In the genomic region with DNA sequence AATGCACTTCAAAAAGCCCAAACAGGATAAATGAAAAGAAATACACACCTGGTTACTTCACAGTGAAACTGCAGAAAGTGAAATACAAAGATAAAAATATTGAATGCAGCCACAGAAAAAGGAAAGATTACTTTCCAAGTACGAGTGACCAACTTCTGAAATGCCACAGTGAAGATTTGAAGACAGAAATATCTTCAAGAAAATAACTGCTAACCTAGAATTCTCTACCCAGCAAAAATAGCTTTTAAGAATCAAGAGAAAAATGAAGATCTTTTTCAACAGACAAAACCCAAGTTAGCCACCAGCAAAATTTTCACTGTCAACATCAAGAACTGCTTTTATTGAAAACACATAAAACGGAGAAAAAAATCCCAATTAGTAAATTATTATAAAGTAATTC, we compare ENCODE assay signal across 19 cellular contexts.
"Had no signal": no experiment of that assay in that cellular context is flagged by ENCODE, and none has a peak within 500 bp of the region (broad histone marks: within the 10 kb centered on the region; RNA-seq: fewer than 3 reads in every experiment).

No MANE protein-coding gene starts in this region.

- H3K27ac Mint-ChIP-seq: activated naive CD4-positive, alpha-beta T cell treated with anti-CD3 and anti-CD28 coated beads for 36 hours; naive thymus-derived CD8-positive, alpha-beta T cell had no signal

- DNase-seq: activated CD4-positive, alpha-beta T cell treated with anti-CD3 and anti-CD28 coated beads, Interleukin-2, amount 50 U/mL, for 4 hours; activated naive CD4-positive, alpha-beta T cell treated with anti-CD3 and anti-CD28 coated beads for 36 hours; activated T-cell treated with anti-CD3 and anti-CD28 coated beads for 4 hours; central memory CD4-positive, alpha-beta T cell; cortex of kidney; effector CD4-positive, alpha-beta T cell; glutamatergic neuron; kidney glomerular epithelial cell; left ventricle myocardium superior; mesenchymal stem cell; naive thymus-derived CD8-positive, alpha-beta T cell; posterior cingulate gyrus; small intestine; stimulated activated naive CD8-positive, alpha-beta T cell treated with anti-CD3 and anti-CD28 coated beads, Interleukin-15, Interleukin-2, amounts not matched to agents 100 U/mL and 50 U/mL, for 24 hours; T-helper 9 cell; thyroid gland had no signal

- H3K9me3 ChIP-seq: esophagus muscularis mucosa, thyroid gland had no signal

- ATAC-seq: activated CD4-positive, CD25-positive, alpha-beta regulatory T cell treated with anti-CD3 and anti-CD28 coated beads, Interleukin-2, amount 50 U/mL, for 24 hours; left ventricle myocardium superior; naive thymus-derived CD8-positive, alpha-beta T cell; stimulated activated naive CD8-positive, alpha-beta T cell treated with anti-CD3 and anti-CD28 coated beads, Interleukin-15, Interleukin-2, amounts not matched to agents 100 U/mL and 50 U/mL, for 24 hours had no signal

- H3K4me3 ChIP-seq: esophagus muscularis mucosa, right atrium auricular region, thyroid gland had no signal

- H3K27ac ChIP-seq: thyroid gland had no signal

- H3K27me3 Mint-ChIP-seq: naive thymus-derived CD8-positive, alpha-beta T cell had no signal

- H3K4me1 ChIP-seq: thyroid gland had no signal

- H3K27me3 ChIP-seq: esophagus muscularis mucosa, right atrium auricular region, thyroid gland had no signal

- H3K36me3 ChIP-seq: esophagus muscularis mucosa, right atrium auricular region, thyroid gland had no signal

- H3K4me3 Mint-ChIP-seq: activated naive CD4-positive, alpha-beta T cell treated with anti-CD3 and anti-CD28 coated beads for 36 hours; naive thymus-derived CD8-positive, alpha-beta T cell had no signal
